1 cellular context compared by ENCODE assay signal in the genomic region with DNA sequence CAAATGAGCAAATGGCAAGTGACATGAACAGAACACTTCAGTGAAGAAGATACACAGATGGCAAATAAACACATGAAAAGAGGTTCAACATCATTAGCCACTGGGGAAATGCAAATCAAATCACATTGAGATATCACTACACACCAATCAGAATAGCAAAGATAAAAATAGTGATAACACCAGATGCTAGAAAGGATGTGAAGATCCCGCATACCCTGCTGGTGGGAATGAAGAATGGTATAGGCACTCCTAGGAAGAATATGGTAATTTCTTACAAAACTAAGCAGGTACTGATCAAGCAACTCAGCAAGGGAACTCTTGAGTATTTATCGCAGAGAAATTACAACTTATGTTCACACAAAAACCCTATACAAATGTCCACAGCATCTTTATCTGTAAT.
TF ChIP-seq lines count a peak whose summit lies in the region.

No MANE protein-coding gene starts in this region.

TF ChIP-seq in SK-N-SH, 30 proteins besides CTCF, POLR2A, EP300 and RAD21 (continued from another document):
- TF ChIP-seq, protein P1, sequence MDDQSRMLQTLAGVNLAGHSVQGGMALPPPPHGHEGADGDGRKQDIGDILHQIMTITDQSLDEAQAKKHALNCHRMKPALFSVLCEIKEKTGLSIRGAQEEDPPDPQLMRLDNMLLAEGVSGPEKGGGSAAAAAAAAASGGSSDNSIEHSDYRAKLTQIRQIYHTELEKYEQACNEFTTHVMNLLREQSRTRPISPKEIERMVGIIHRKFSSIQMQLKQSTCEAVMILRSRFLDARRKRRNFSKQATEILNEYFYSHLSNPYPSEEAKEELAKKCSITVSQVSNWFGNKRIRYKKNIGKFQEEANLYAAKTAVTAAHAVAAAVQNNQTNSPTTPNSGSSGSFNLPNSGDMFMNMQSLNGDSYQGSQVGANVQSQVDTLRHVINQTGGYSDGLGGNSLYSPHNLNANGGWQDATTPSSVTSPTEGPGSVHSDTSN (IDR thresholded peaks at IDR 0.05) = no peak
- TF ChIP-seq RCOR1 (IDR thresholded peaks at IDR 0.05; ENCODE audit: low read length) = no peak
- TF ChIP-seq YY1 (IDR thresholded peaks at IDR 0.05; ENCODE audit: low read depth) = no peak
- no peak for TF ChIP-seq ELF1 (IDR thresholded peaks at IDR 0.05)
- no peak for TF ChIP-seq NFIC (IDR thresholded peaks at IDR 0.05; ENCODE audit: borderline replicate concordance)
- no peak for TF ChIP-seq MXI1 (IDR thresholded peaks at IDR 0.05; ENCODE audit: low read depth, low read length)
